Comparison of ENCODE assay signal across 17 cellular contexts in the genomic region with DNA sequence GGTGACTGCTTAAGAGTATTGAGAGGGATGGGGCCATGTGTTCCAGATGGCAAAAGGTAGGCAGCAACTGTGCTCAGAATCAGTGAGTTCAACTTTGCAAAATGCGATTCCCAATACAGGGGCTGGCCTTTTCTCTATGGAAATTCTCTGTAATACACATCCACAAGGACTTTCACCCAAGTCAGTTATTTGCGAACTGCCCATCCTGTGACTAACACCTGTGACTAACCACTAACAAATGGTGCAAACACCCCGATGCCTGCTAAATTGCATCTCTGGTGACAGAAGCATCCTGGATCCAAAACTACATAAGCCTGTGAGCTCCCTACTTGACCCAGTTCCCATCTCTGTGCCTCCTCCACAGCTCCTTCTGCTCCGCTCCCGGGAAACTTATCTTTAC. TPM values are rescaled to one million over a fixed set of nuclear protein-coding genes. Genes with fewer than 3 reads are reported as not detected.
DNase-seq lines count a peak whose midpoint lies in the region; ATAC-seq and TF ChIP-seq lines count a peak whose summit lies in the region.
"Had no signal": no experiment of that assay in that cellular context is flagged by ENCODE, and none has a peak within 500 bp of the region (broad histone marks: within the 10 kb centered on the region; RNA-seq: fewer than 3 reads in every experiment).

No MANE protein-coding gene starts in this region.

- peaks cover 95% of the 10 kb centered on the region for H3K36me3 Mint-ChIP-seq in activated T-cell treated with anti-CD3 and anti-CD28 coated beads, Interleukin-2, amount 50 U/mL, for 24 hours (ENCODE audit: low read depth)
- peaks cover 49% of the 10 kb centered on the region for H3K36me3 Mint-ChIP-seq in activated T-cell treated with anti-CD3 and anti-CD28 coated beads, Interleukin-2, amount 50 U/mL, for 4 hours (ENCODE audit: insufficient read depth)
- peaks cover 85% of the 10 kb centered on the region for H3K36me3 Mint-ChIP-seq in activated T-helper 17 cell treated with anti-CD3 and anti-CD28 coated beads, Interleukin-2, amount 50 U/mL, for 72 hours (ENCODE audit: low read depth)
- H3K36me3 Mint-ChIP-seq: neural progenitor cell had no signal

- no peaks in the 10 kb centered on the region for H3K27me3 ChIP-seq in SJSA1 (replicated peaks)
- H3K27me3 ChIP-seq in vagina = no peaks in the 10 kb centered on the region
- H3K27me3 ChIP-seq: dorsolateral prefrontal cortex, neural progenitor cell, tibial nerve had no signal

- H3K36me3 ChIP-seq in SJSA1 = peaks cover 49% of the 10 kb centered on the region
- H3K36me3 ChIP-seq in vagina = no peaks in the 10 kb centered on the region
- H3K36me3 ChIP-seq: neural progenitor cell had no signal

- no peak overlapping the region for H3K4me3 Mint-ChIP-seq in activated T-cell treated with anti-CD3 and anti-CD28 coated beads, Interleukin-2, amount 50 U/mL, for 24 hours
- no peak overlapping the region for H3K4me3 Mint-ChIP-seq in activated T-cell treated with anti-CD3 and anti-CD28 coated beads, Interleukin-2, amount 50 U/mL, for 4 hours
- H3K4me3 Mint-ChIP-seq in activated T-helper 17 cell treated with anti-CD3 and anti-CD28 coated beads, Interleukin-2, amount 50 U/mL, for 72 hours = no peak overlapping the region
- H3K4me3 Mint-ChIP-seq: activated naive CD8-positive, alpha-beta T cell treated with anti-CD3 and anti-CD28 coated beads, Interleukin-2, amount 10 ng/mL, durations not matched to agents 7 days and 5 days; neural progenitor cell had no signal

- H3K27ac Mint-ChIP-seq in activated T-cell treated with anti-CD3 and anti-CD28 coated beads, Interleukin-2, amount 50 U/mL, for 24 hours = peak overlapping the region; percentile 40
- no peak overlapping the region for H3K27ac Mint-ChIP-seq in activated T-helper 17 cell treated with anti-CD3 and anti-CD28 coated beads, Interleukin-2, amount 50 U/mL, for 72 hours
- H3K27ac Mint-ChIP-seq: activated naive CD8-positive, alpha-beta T cell treated with anti-CD3 and anti-CD28 coated beads, Interleukin-2, amount 10 ng/mL, durations not matched to agents 7 days and 5 days; neural progenitor cell had no signal

- TF ChIP-seq CTCF in fibroblast of pulmonary artery (IDR thresholded peaks at IDR 0.05; ENCODE audit: low read length, missing control alignments) = no peak
- TF ChIP-seq CTCF in vagina (IDR thresholded peaks at IDR 0.05) = no peak
- TF ChIP-seq CTCF in GM13976 (IDR thresholded peaks at IDR 0.05; ENCODE audit: borderline replicate concordance, control extremely low read depth, extremely low read depth, insufficient read depth, missing control alignments) = no peak

- no peak for TF ChIP-seq POLR2A in vagina (IDR thresholded peaks at IDR 0.05)

- intact Hi-C loops in vagina (cut with DNase I) = no loop called here

- peaks cover 81% of the 10 kb centered on the region for H3K4me1 ChIP-seq in SJSA1 (replicated peaks)
- no peaks in the 10 kb centered on the region for H3K4me1 ChIP-seq in vagina
- H3K4me1 ChIP-seq: neural progenitor cell, tibial nerve had no signal

- no peak for DNase-seq in activated T-cell treated with anti-CD3 and anti-CD28 coated beads, Interleukin-2, amount 50 U/mL, for 24 hours
- no peak for DNase-seq in activated T-cell treated with anti-CD3 and anti-CD28 coated beads, Interleukin-2, amount 50 U/mL, for 4 hours
- DNase-seq in SJSA1 (ENCODE audit: low read depth in 1 of 2, low spot score in 2 of 2) = peak; percentile 52 to 74
- peak; percentile 62 for DNase-seq in fibroblast of pulmonary artery (ENCODE audit: low read depth)
- DNase-seq in vagina (ENCODE audit: extremely low spot score in 2 of 2) = no peak
- DNase-seq in GM13976 (ENCODE audit: low spot score) = no peak
- DNase-seq: activated naive CD8-positive, alpha-beta T cell treated with anti-CD3 and anti-CD28 coated beads, Interleukin-2, amount 10 ng/mL, durations not matched to agents 7 days and 5 days; GDM1; T-helper 9 cell had no signal

- no peak overlapping the region for H3K4me3 ChIP-seq in SJSA1
- no peak overlapping the region for H3K4me3 ChIP-seq in fibroblast of pulmonary artery (replicated peaks; ENCODE audit: low read depth, low read length)
- H3K4me3 ChIP-seq in vagina = no peak overlapping the region
- H3K4me3 ChIP-seq: dorsolateral prefrontal cortex, neural progenitor cell, smooth muscle cell, tibial nerve had no signal

- peaks cover 2% of the 10 kb centered on the region for H3K9me3 Mint-ChIP-seq in activated T-cell treated with anti-CD3 and anti-CD28 coated beads, Interleukin-2, amount 50 U/mL, for 24 hours
- H3K9me3 Mint-ChIP-seq in activated T-cell treated with anti-CD3 and anti-CD28 coated beads, Interleukin-2, amount 50 U/mL, for 4 hours = no peaks in the 10 kb centered on the region
- H3K9me3 Mint-ChIP-seq in activated T-helper 17 cell treated with anti-CD3 and anti-CD28 coated beads, Interleukin-2, amount 50 U/mL, for 72 hours = no peaks in the 10 kb centered on the region
- H3K9me3 Mint-ChIP-seq: activated naive CD8-positive, alpha-beta T cell treated with anti-CD3 and anti-CD28 coated beads, Interleukin-2, amount 10 ng/mL, durations not matched to agents 7 days and 5 days; neural progenitor cell had no signal

- H3K9me3 ChIP-seq in SJSA1 (replicated peaks) = no peaks in the 10 kb centered on the region
- no peaks in the 10 kb centered on the region for H3K9me3 ChIP-seq in vagina

- H3K4me1 Mint-ChIP-seq in activated T-cell treated with anti-CD3 and anti-CD28 coated beads, Interleukin-2, amount 50 U/mL, for 24 hours (ENCODE audit: low read depth) = peaks cover 32% of the 10 kb centered on the region
- H3K4me1 Mint-ChIP-seq in activated T-cell treated with anti-CD3 and anti-CD28 coated beads, Interleukin-2, amount 50 U/mL, for 4 hours (ENCODE audit: low read depth) = peaks cover 8% of the 10 kb centered on the region
- H3K4me1 Mint-ChIP-seq in activated T-helper 17 cell treated with anti-CD3 and anti-CD28 coated beads, Interleukin-2, amount 50 U/mL, for 72 hours = peaks cover 5% of the 10 kb centered on the region

- in situ Hi-C loops in GM13976 (cut with MboI; ENCODE audit: low sequenced_read_pairs, unreplicated experiment) = no loop called here

- H3K27me3 Mint-ChIP-seq in activated T-cell treated with anti-CD3 and anti-CD28 coated beads, Interleukin-2, amount 50 U/mL, for 24 hours = no peaks in the 10 kb centered on the region
- H3K27me3 Mint-ChIP-seq in activated T-cell treated with anti-CD3 and anti-CD28 coated beads, Interleukin-2, amount 50 U/mL, for 4 hours (ENCODE audit: low read depth) = no peaks in the 10 kb centered on the region
- no peaks in the 10 kb centered on the region for H3K27me3 Mint-ChIP-seq in activated T-helper 17 cell treated with anti-CD3 and anti-CD28 coated beads, Interleukin-2, amount 50 U/mL, for 72 hours
- H3K27me3 Mint-ChIP-seq: activated naive CD8-positive, alpha-beta T cell treated with anti-CD3 and anti-CD28 coated beads, Interleukin-2, amount 10 ng/mL, durations not matched to agents 7 days and 5 days had no signal

- ATAC-seq in activated T-cell treated with anti-CD3 and anti-CD28 coated beads, Interleukin-2, amount 50 U/mL, for 4 hours = no peak
- no peak for ATAC-seq in HG03378 (IDR thresholded peaks at IDR 0.05; ENCODE audit: unreplicated experiment)
- no peak for ATAC-seq in activated T-helper 17 cell treated with anti-CD3 and anti-CD28 coated beads, Interleukin-2, amount 50 U/mL, for 72 hours (replicated peaks)

- H3K27ac ChIP-seq in SJSA1 (peak overlapping the region; percentile 70), vagina (no peak overlapping the region)
- H3K27ac ChIP-seq: dorsolateral prefrontal cortex, neural progenitor cell, tibial nerve had no signal

RNA-seq across cellular contexts. Expression of a gene that starts 9.0 kb away (rescaled TPM):
- total RNA-seq in activated T-cell treated with anti-CD3 and anti-CD28 coated beads, Interleukin-2, amount 50 U/mL, for 4 hours = 1 to 10 TPM; 1.1 to 1.6 (median 1.3) TPM
- 2.0 and 3.5 TPM in 2 replicates for total RNA-seq in SJSA1 (2014; rRNA removed; shearing (Covaris generic))
- total RNA-seq in vagina = not detected
- total RNA-seq in activated T-helper 17 cell treated with anti-CD3 and anti-CD28 coated beads, Interleukin-2, amount 50 U/mL, for 72 hours = 1 to 10 TPM; 2.6 to 3.3 TPM

RNA-seq across cellular contexts. Expression of a gene that starts 24.7 kb away (rescaled TPM):
- 1 to 10 TPM; 4.1 to 5.2 (median 4.8) TPM for total RNA-seq in activated T-cell treated with anti-CD3 and anti-CD28 coated beads, Interleukin-2, amount 50 U/mL, for 4 hours
- 5.2 and 11.7 TPM in 2 replicates for total RNA-seq in SJSA1 (2014; rRNA removed; shearing (Covaris generic))
- not detected for total RNA-seq in vagina
- 10 to 100 TPM; 10.1 to 14.8 TPM for total RNA-seq in activated T-helper 17 cell treated with anti-CD3 and anti-CD28 coated beads, Interleukin-2, amount 50 U/mL, for 72 hours
- total RNA-seq: smooth muscle cell had no signal

RNA-seq across cellular contexts. Expression of a gene that starts 55.8 kb away (rescaled TPM):
- total RNA-seq in activated T-cell treated with anti-CD3 and anti-CD28 coated beads, Interleukin-2, amount 50 U/mL, for 4 hours = not detected
- total RNA-seq in SJSA1 (2014; rRNA removed; shearing (Covaris generic)) = not detected in 2 replicates
- not detected for total RNA-seq in vagina
- total RNA-seq in activated T-helper 17 cell treated with anti-CD3 and anti-CD28 coated beads, Interleukin-2, amount 50 U/mL, for 72 hours = not detected
- total RNA-seq: activated CD8-positive, alpha-beta memory T cell treated with anti-CD3 and anti-CD28 coated beads for 36 hours; activated naive CD8-positive, alpha-beta T cell treated with anti-CD3 and anti-CD28 coated beads, Interleukin-2, amount 10 ng/mL, durations not matched to agents 7 days and 5 days; dorsolateral prefrontal cortex; liver; smooth muscle cell; tibial nerve had no signal

Comparison
In these comparisons a context has a peak if more than half of its experiments do, and no peak if none do; other contexts are left out.
1. DNase-seq: peak in SJSA1 (2 of 2) and fibroblast of pulmonary artery (single experiment); none in activated T-cell treated with anti-CD3 and anti-CD28 coated beads, Interleukin-2, amount 50 U/mL, for 24 hours (single experiment), activated T-cell treated with anti-CD3 and anti-CD28 coated beads, Interleukin-2, amount 50 U/mL, for 4 hours (single experiment), vagina (0 of 2) and GM13976 (single experiment).